1 cellular context compared by ENCODE assay signal in genomic region chr16:80948886-80949502, GRCh38.
A peak's percentile ranks its signal among the peaks of the same experiment; 100 is the strongest.
TF ChIP-seq lines count a peak whose summit lies in the region.

No MANE protein-coding gene starts in this region.

TF ChIP-seq in GM12878, 131 proteins besides CTCF, POLR2A, EP300 and RAD21 (continued from another document):
- TF ChIP-seq, protein P1, sequence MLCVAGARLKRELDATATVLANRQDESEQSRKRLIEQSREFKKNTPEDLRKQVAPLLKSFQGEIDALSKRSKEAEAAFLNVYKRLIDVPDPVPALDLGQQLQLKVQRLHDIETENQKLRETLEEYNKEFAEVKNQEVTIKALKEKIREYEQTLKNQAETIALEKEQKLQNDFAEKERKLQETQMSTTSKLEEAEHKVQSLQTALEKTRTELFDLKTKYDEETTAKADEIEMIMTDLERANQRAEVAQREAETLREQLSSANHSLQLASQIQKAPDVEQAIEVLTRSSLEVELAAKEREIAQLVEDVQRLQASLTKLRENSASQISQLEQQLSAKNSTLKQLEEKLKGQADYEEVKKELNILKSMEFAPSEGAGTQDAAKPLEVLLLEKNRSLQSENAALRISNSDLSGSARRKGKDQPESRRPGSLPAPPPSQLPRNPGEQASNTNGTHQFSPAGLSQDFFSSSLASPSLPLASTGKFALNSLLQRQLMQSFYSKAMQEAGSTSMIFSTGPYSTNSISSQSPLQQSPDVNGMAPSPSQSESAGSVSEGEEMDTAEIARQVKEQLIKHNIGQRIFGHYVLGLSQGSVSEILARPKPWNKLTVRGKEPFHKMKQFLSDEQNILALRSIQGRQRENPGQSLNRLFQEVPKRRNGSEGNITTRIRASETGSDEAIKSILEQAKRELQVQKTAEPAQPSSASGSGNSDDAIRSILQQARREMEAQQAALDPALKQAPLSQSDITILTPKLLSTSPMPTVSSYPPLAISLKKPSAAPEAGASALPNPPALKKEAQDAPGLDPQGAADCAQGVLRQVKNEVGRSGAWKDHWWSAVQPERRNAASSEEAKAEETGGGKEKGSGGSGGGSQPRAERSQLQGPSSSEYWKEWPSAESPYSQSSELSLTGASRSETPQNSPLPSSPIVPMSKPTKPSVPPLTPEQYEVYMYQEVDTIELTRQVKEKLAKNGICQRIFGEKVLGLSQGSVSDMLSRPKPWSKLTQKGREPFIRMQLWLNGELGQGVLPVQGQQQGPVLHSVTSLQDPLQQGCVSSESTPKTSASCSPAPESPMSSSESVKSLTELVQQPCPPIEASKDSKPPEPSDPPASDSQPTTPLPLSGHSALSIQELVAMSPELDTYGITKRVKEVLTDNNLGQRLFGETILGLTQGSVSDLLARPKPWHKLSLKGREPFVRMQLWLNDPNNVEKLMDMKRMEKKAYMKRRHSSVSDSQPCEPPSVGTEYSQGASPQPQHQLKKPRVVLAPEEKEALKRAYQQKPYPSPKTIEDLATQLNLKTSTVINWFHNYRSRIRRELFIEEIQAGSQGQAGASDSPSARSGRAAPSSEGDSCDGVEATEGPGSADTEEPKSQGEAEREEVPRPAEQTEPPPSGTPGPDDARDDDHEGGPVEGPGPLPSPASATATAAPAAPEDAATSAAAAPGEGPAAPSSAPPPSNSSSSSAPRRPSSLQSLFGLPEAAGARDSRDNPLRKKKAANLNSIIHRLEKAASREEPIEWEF (IDR thresholded peaks at IDR 0.05; ENCODE audit: insufficient replicate concordance, low read depth, low read length): no peak
- TF ChIP-seq CHD1 (IDR thresholded peaks at IDR 0.05; ENCODE audit: low read depth, low read length): no peak
- TF ChIP-seq BHLHE40 (IDR thresholded peaks at IDR 0.05; ENCODE audit: borderline replicate concordance in 1 of 2, low read depth in 2 of 2, low read length in 1 of 2): 0 out of 4 replicates have a peak, but pooled peaks of 1 of the 2 experiments have one; percentile 16
